In genomic region chr12:131831635-131832041, GRCh38 we compare ENCODE assay signal across 9 cellular contexts. TPM values are rescaled to one million over a fixed set of nuclear protein-coding genes. Genes with fewer than 3 reads are reported as not detected.
DNase-seq lines count a peak whose midpoint lies in the region; ATAC-seq, FAIRE-seq and TF ChIP-seq lines count a peak whose summit lies in the region.
"Had no signal": no experiment of that assay in that cellular context is flagged by ENCODE, and none has a peak within 500 bp of the region (broad histone marks: within the 10 kb centered on the region; RNA-seq: fewer than 3 reads in every experiment).

No MANE protein-coding gene starts in this region.

- POLR2A ChIA-PET in A549 (lab: Yijun Ruan, JAX), result no interaction called here

- no peak overlapping the region for H2BK120ac ChIP-seq in trophoblast cell (ENCODE audit: insufficient read depth, low read length, poor library complexity)

- intact Hi-C loops in ascending aorta (cut with DNase I), result no loop called here

- H3K9me1 ChIP-seq in keratinocyte (ENCODE audit: control insufficient read depth, extremely low read depth, insufficient read depth, low read length), result no peaks in the 10 kb centered on the region

- no peak for TF ChIP-seq EP300 in A549 (IDR thresholded peaks at IDR 0.05)

- no peak for TF ChIP-seq CTCF in A549 (IDR thresholded peaks at IDR 0.05)
- no peak for TF ChIP-seq CTCF in ascending aorta (IDR thresholded peaks at IDR 0.05)
- no peak for TF ChIP-seq CTCF in keratinocyte (optimal IDR thresholded peaks at IDR 0.05 in 1 of 3, IDR thresholded peaks at IDR 0.05 in 1 of 3, conservative IDR thresholded peaks at IDR 0.05 in 1 of 3; ENCODE audit: extremely low read depth in 1 of 3, insufficient read depth in 2 of 3, low read length in 3 of 3)

- dilution Hi-C loops in keratinocyte (cut with MboI; ENCODE audit: extremely low pct_ligation_motif_present, low sequenced_read_pairs), result no loop called here

- ATAC-seq in A549 (no peak), HG02884 (IDR thresholded peaks at IDR 0.05; ENCODE audit: unreplicated experiment) (no peak), HG02759 (IDR thresholded peaks at IDR 0.05; ENCODE audit: unreplicated experiment) (no peak), HG02885 (IDR thresholded peaks at IDR 0.05; ENCODE audit: poor library complexity, unreplicated experiment) (no peak)

- H3K4me3 ChIP-seq in A549 (peak overlapping the region; percentile 91), ascending aorta (peak overlapping the region; percentile 48 to 65), keratinocyte (ENCODE audit: control insufficient read depth in 2 of 3, extremely low read depth in 1 of 3, insufficient read depth in 2 of 3, low read depth in 1 of 3, low read length in 3 of 3) (no peak overlapping the region), trophoblast cell (ENCODE audit: low read depth, low read length) (no peak overlapping the region)

- 0% methylated on average over 3 of the region's 16 CpGs for WGBS in A549 (ENCODE audit: missing lambda C conversion rate)
- no CpG with 5 or more reads among the region's 16 CpGs for WGBS in trophoblast cell (ENCODE audit: extremely low coverage, insufficient coverage, insufficient read length)

- H2AFZ ChIP-seq in keratinocyte (ENCODE audit: control insufficient read depth, low read length), result no peak overlapping the region
- no peak overlapping the region for H2AFZ ChIP-seq in trophoblast cell (ENCODE audit: insufficient read depth, low read length, poor library complexity)

- H4K12ac ChIP-seq in trophoblast cell (ENCODE audit: low read depth, low read length), result no peak overlapping the region

- H3K4me1 ChIP-seq in A549 (peaks cover 31% of the 10 kb centered on the region), ascending aorta (peaks cover 19 to 23% of the 10 kb centered on the region in 2 donors), keratinocyte (ENCODE audit: control insufficient read depth, extremely low read depth, insufficient read depth, low read length) (peaks cover 8% of the 10 kb centered on the region), trophoblast cell (ENCODE audit: control insufficient read depth in 1 of 2, insufficient read depth in 2 of 2, low read length in 2 of 2) (peaks cover 17 to 25% of the 10 kb centered on the region in 2 experiments)

- H3K14ac ChIP-seq in trophoblast cell (ENCODE audit: low read length), result no peak overlapping the region

- H3K9ac ChIP-seq in keratinocyte (ENCODE audit: control insufficient read depth, extremely low read depth, insufficient read depth, low read length) (no peak overlapping the region), trophoblast cell (ENCODE audit: low read length) (no peak overlapping the region)

- peak in 1 of 2 experiments; percentile 83 for DNase-seq in A549 (ENCODE audit: low read depth in 1 of 2, low spot score in 1 of 2)
- peak; percentile 61 for DNase-seq in H4 (ENCODE audit: low spot score)
- DNase-seq in ascending aorta (ENCODE audit: low spot score in 2 of 2), result no peak
- DNase-seq in keratinocyte (ENCODE audit: low read depth, low spot score), result no peak
- no peak for DNase-seq in trophoblast cell
- DNase-seq: KBM-7 had no signal

- CTCF ChIA-PET in A549 (lab: Yijun Ruan, JAX), result interaction anchor here (1.2 to 4.6 kb wide), 5 partner anchors 14 to 729 kb away, joined by 3 to 61 read pairs (median 7); no protein-coding TSS in a partner anchor

- no peaks in the 10 kb centered on the region for H3K9me3 ChIP-seq in A549
- H3K9me3 ChIP-seq in ascending aorta, result no peaks in the 10 kb centered on the region
- no peaks in the 10 kb centered on the region for H3K9me3 ChIP-seq in keratinocyte (ENCODE audit: control insufficient read depth, low read depth, low read length)
- H3K9me3 ChIP-seq in trophoblast cell (ENCODE audit: insufficient read depth, low read depth, low read length), result peaks cover 4% of the 10 kb centered on the region

- no peak overlapping the region for H3K18ac ChIP-seq in trophoblast cell (ENCODE audit: low read length)

- TF ChIP-seq RAD21 in A549 (conservative IDR thresholded peaks at IDR 0.05 in 1 of 2, IDR thresholded peaks at IDR 0.05 in 1 of 2), result no peak

- H3K4me2 ChIP-seq in A549 (peak overlapping the region; percentile 95), keratinocyte (ENCODE audit: control insufficient read depth, extremely low read depth, insufficient read depth, low read depth, low read length) (peak overlapping the region; percentile 66), trophoblast cell (ENCODE audit: low read length) (no peak overlapping the region)

- no peak overlapping the region for H2BK12ac ChIP-seq in trophoblast cell (ENCODE audit: low read length)

- no peak overlapping the region for H3K4ac ChIP-seq in trophoblast cell (ENCODE audit: low read depth, low read length)

- no peak overlapping the region for H4K8ac ChIP-seq in trophoblast cell (ENCODE audit: low read depth, low read length)

- H3K27me3 ChIP-seq in ascending aorta (peaks cover 33% of the 10 kb centered on the region), keratinocyte (ENCODE audit: control insufficient read depth, extremely low read depth, insufficient read depth, low read length) (peaks cover 39% of the 10 kb centered on the region), trophoblast cell (ENCODE audit: insufficient read depth, low read length) (no peaks in the 10 kb centered on the region)

- H2BK5ac ChIP-seq in trophoblast cell (ENCODE audit: low read depth, low read length, poor library complexity), result no peak overlapping the region

- no peak overlapping the region for H3K23ac ChIP-seq in trophoblast cell (ENCODE audit: low read length)

- H3K79me2 ChIP-seq in keratinocyte (ENCODE audit: control insufficient read depth, insufficient read depth, low read length) (no peaks in the 10 kb centered on the region), trophoblast cell (ENCODE audit: control insufficient read depth, insufficient read depth, low read length, poor library complexity) (peaks cover 6% of the 10 kb centered on the region)

- H4K20me1 ChIP-seq in keratinocyte (ENCODE audit: control insufficient read depth, extremely low read depth, insufficient read depth, low read length), result no peaks in the 10 kb centered on the region

- H3K79me1 ChIP-seq in trophoblast cell (ENCODE audit: low read length), result peaks cover 8% of the 10 kb centered on the region

- no peaks in the 10 kb centered on the region for H3K36me3 ChIP-seq in ascending aorta
- no peaks in the 10 kb centered on the region for H3K36me3 ChIP-seq in keratinocyte (ENCODE audit: control insufficient read depth in 2 of 2, extremely low read depth in 1 of 2, insufficient read depth in 2 of 2, low read length in 2 of 2)
- no peaks in the 10 kb centered on the region for H3K36me3 ChIP-seq in trophoblast cell (ENCODE audit: control insufficient read depth in 1 of 2, insufficient read depth in 2 of 2, low read length in 2 of 2)

- H2AK5ac ChIP-seq in trophoblast cell (ENCODE audit: low read length), result no peak overlapping the region

- H3K27ac ChIP-seq in A549, result peak overlapping the region; percentile 89 to 91
- no peak overlapping the region for H3K27ac ChIP-seq in ascending aorta
- H3K27ac ChIP-seq in keratinocyte (ENCODE audit: control insufficient read depth, insufficient read depth, low read length), result no peak overlapping the region
- no peak overlapping the region for H3K27ac ChIP-seq in trophoblast cell (ENCODE audit: low read depth, low read length)

- H4K91ac ChIP-seq in trophoblast cell (ENCODE audit: low read depth, low read length), result no peak overlapping the region

- FAIRE-seq in A549 (lab: Jason Lieb, UNC), result no peak
- FAIRE-seq in keratinocyte (lab: Jason Lieb, UNC), result no peak

- TF ChIP-seq POLR2A in A549 (IDR thresholded peaks at IDR 0.05; ENCODE audit: low read length), result no peak

TF ChIP-seq in A549, 52 proteins besides CTCF, POLR2A, EP300 and RAD21:
- TF ChIP-seq HEYL (CRISPR knock-in tag; IDR thresholded peaks at IDR 0.05) (0 out of 2 replicates have a peak, but pooled peaks have one; percentile 33), KDM1A (IDR thresholded peaks at IDR 0.05; ENCODE audit: low read depth) (peak; percentile 91), RCOR1 (IDR thresholded peaks at IDR 0.05; ENCODE audit: low read depth, low read length) (peak; percentile 81; the same call in 1 of the 2 replicates), HOXB13 (CRISPR knock-in tag; IDR thresholded peaks at IDR 0.05; ENCODE audit: low read depth) (no peak), CBX2 (IDR thresholded peaks at IDR 0.05; ENCODE audit: borderline replicate concordance, low read depth) (no peak), ZC3H11A (IDR thresholded peaks at IDR 0.05) (no peak), HDAC2 (IDR thresholded peaks at IDR 0.05) (peak; percentile 81), CBX8 (IDR thresholded peaks at IDR 0.05) (no peak)

RNA-seq across cellular contexts. Expression of gene MMP17, which starts 3.4 kb away (rescaled TPM):
- 6.2 and 9.1 TPM in 2 replicates for polyA plus RNA-seq in A549 (2011; rRNA removed)
- polyA plus RNA-seq in A549 (2012; cell fraction: cytosol; rRNA removed), result 19.6 and 30.3 TPM in 2 replicates
- 44.1 and 63.4 TPM in 2 replicates for polyA plus RNA-seq in A549 (2012; cell fraction: nucleus; rRNA removed)
- 7.2 to 8.7 TPM (median 7.9 TPM) in 3 replicates for polyA plus RNA-seq in A549 (2017; fragmentation: RNase III; extraction: RNeasy Plus Mini Kit Qiagen cat#74134 plus additional on column Dnase treatment)
- 3.6 and 3.7 TPM in 2 replicates for polyA minus RNA-seq in A549 (2011; rRNA and poly(A)+ RNA removed)
- 5.0 and 14.1 TPM in 2 replicates for total RNA-seq in H4 (2014; rRNA removed; shearing (Covaris generic))
- total RNA-seq in ascending aorta, result 16.8 TPM
- 2.2 to 4.8 TPM (median 2.3 TPM) in 3 replicates for polyA plus RNA-seq in keratinocyte
- polyA plus RNA-seq in keratinocyte (2011; ENCODE audit: low read depth), result 1.8 TPM
- 1.3 and 2.1 TPM in 2 replicates for polyA plus RNA-seq in keratinocyte (2011; cell fraction: cytosol; rRNA removed)
- polyA plus RNA-seq in keratinocyte (2011; cell fraction: nucleus; rRNA removed), result 3.5 and 4.6 TPM in 2 replicates
- 1.2 and 2.0 TPM in 2 replicates for polyA plus RNA-seq in keratinocyte (2012; ENCODE audit: low replicate concordance)
- 0.38 to 3.3 TPM (median 1.3 TPM) in 3 replicates for polyA minus RNA-seq in keratinocyte
- 7.7 TPM for polyA minus RNA-seq in keratinocyte (2011; cell fraction: cytosol; rRNA and poly(A)+ RNA removed)
- 5.1 and 9.2 TPM in 2 replicates for polyA minus RNA-seq in keratinocyte (2011; cell fraction: nucleus; rRNA and poly(A)+ RNA removed)
- polyA plus RNA-seq in trophoblast cell (2013), result 12.7 and 12.8 TPM in 2 replicates

Comparison
In these comparisons a context has a peak if more than half of its experiments do, and no peak if none do; other contexts are left out.
1. H3K27ac ChIP-seq: peak in A549 (2 of 2); none in ascending aorta (0 of 2), keratinocyte (single experiment) and trophoblast cell (single experiment).
2. H3K4me3 ChIP-seq: peak in A549 (single experiment) and ascending aorta (2 of 2); none in keratinocyte (0 of 3) and trophoblast cell (single experiment).